1 cellular context compared by ENCODE assay signal in the genomic region with DNA sequence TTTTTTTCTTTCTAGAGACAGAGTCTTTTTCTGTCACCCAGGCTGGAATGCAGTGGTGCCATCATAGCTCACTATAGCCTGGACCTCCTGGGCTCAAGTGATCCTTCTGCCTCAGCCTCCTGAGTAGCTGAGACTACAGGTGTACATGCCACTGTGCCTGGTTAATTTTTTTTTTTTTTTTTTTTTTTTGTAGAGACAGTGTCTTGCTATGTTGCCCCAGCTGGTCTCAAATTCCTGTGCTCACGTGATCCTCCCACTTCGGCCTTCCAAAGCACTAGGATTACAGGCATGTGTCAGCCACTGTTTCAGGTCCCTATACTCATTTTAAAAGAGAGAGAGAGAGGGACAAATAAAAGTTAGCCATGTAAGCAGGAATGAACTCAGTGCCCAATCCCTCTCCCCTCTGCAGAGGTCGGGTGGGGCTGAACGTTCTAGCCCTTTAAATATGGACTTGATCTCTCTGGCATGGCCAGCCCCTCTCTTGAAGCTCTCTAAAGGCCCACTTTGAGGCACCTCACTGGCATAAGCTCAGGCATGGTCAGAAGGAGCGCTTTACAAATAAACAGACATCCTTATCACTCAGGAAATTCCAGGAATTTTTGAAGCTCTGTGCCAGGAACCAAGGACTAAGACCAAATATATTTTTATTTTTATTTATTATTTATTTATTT.
TF ChIP-seq lines count a peak whose summit lies in the region.

No MANE protein-coding gene starts in this region.

TF ChIP-seq in GM23338, 12 proteins besides CTCF, POLR2A, EP300 and RAD21 (continued from another document):
- TF ChIP-seq EZH2 (IDR thresholded peaks at IDR 0.05; ENCODE audit: low read depth, unreplicated experiment) (no peak), EZH2phosphoT487 (IDR thresholded peaks at IDR 0.05; ENCODE audit: unreplicated experiment) (no peak), STAT1 (IDR thresholded peaks at IDR 0.05; ENCODE audit: unreplicated experiment) (no peak), ZNF331 (CRISPR knock-in tag; IDR thresholded peaks at IDR 0.05; ENCODE audit: low read depth) (no peak)
- TF ChIP-seq, protein P1, sequence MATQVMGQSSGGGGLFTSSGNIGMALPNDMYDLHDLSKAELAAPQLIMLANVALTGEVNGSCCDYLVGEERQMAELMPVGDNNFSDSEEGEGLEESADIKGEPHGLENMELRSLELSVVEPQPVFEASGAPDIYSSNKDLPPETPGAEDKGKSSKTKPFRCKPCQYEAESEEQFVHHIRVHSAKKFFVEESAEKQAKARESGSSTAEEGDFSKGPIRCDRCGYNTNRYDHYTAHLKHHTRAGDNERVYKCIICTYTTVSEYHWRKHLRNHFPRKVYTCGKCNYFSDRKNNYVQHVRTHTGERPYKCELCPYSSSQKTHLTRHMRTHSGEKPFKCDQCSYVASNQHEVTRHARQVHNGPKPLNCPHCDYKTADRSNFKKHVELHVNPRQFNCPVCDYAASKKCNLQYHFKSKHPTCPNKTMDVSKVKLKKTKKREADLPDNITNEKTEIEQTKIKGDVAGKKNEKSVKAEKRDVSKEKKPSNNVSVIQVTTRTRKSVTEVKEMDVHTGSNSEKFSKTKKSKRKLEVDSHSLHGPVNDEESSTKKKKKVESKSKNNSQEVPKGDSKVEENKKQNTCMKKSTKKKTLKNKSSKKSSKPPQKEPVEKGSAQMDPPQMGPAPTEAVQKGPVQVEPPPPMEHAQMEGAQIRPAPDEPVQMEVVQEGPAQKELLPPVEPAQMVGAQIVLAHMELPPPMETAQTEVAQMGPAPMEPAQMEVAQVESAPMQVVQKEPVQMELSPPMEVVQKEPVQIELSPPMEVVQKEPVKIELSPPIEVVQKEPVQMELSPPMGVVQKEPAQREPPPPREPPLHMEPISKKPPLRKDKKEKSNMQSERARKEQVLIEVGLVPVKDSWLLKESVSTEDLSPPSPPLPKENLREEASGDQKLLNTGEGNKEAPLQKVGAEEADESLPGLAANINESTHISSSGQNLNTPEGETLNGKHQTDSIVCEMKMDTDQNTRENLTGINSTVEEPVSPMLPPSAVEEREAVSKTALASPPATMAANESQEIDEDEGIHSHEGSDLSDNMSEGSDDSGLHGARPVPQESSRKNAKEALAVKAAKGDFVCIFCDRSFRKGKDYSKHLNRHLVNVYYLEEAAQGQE (IDR thresholded peaks at IDR 0.05; ENCODE audit: unreplicated experiment), result no peak
- TF ChIP-seq, protein P2, sequence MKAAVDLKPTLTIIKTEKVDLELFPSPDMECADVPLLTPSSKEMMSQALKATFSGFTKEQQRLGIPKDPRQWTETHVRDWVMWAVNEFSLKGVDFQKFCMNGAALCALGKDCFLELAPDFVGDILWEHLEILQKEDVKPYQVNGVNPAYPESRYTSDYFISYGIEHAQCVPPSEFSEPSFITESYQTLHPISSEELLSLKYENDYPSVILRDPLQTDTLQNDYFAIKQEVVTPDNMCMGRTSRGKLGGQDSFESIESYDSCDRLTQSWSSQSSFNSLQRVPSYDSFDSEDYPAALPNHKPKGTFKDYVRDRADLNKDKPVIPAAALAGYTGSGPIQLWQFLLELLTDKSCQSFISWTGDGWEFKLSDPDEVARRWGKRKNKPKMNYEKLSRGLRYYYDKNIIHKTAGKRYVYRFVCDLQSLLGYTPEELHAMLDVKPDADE (IDR thresholded peaks at IDR 0.05), result no peak
